ENCODE assay signal across 18 cellular contexts in genomic region chr11:118207079-118207478, GRCh38. TPM values are rescaled to one million over a fixed set of nuclear protein-coding genes. Genes with fewer than 3 reads are reported as not detected.
DNase-seq lines count a peak whose midpoint lies in the region; ATAC-seq, FAIRE-seq and TF ChIP-seq lines count a peak whose summit lies in the region.
"Had no signal": no experiment of that assay in that cellular context is flagged by ENCODE, and none has a peak within 500 bp of the region (broad histone marks: within the 10 kb centered on the region; RNA-seq: fewer than 3 reads in every experiment).

No MANE protein-coding gene starts in this region.

- H2AFZ ChIP-seq in OCI-LY3 (ENCODE audit: low read depth, low read length) (no peak overlapping the region), K562 (ENCODE audit: low read depth, low read length) (no peak overlapping the region)

- no peaks in the 10 kb centered on the region for H3K27me3 Mint-ChIP-seq in activated CD4-positive, alpha-beta T cell treated with anti-CD3 and anti-CD28 coated beads, Interleukin-2, amount 10 ng/mL, durations not matched to agents 7 days and 5 days

- H3K9me3 ChIP-seq in OCI-LY3 (ENCODE audit: insufficient read depth, low read length) (no peaks in the 10 kb centered on the region), K562 (replicated peaks; ENCODE audit: control insufficient read depth, insufficient read depth, low read depth, low read length) (no peaks in the 10 kb centered on the region)
- H3K9me3 ChIP-seq: transverse colon had no signal

- H3K4me3 ChIP-seq in OCI-LY3 (ENCODE audit: low read length) (no peak overlapping the region), K562 (no peak overlapping the region)
- H3K4me3 ChIP-seq: transverse colon had no signal

- H3K4me2 ChIP-seq in OCI-LY3 (ENCODE audit: low read length) (peak overlapping the region; percentile 56; the same call in 1 of the 2 replicates), K562 (ENCODE audit: insufficient read depth, low read length) (no peak overlapping the region)

- no peak for ATAC-seq in K562
- peak; percentile 62 for ATAC-seq in stimulated activated effector memory CD8-positive, alpha-beta T cell treated with anti-CD3 and anti-CD28 coated beads, Interleukin-12 subunit alpha, Interleukin-12 subunit beta, amount 100 ng/mL, for 72 hours
- ATAC-seq: Panc1 had no signal

- TF ChIP-seq CTCF in OCI-LY3 (IDR thresholded peaks at IDR 0.05; ENCODE audit: low read depth, low read length) = no peak
- no peak for TF ChIP-seq CTCF in K562 (IDR thresholded peaks at IDR 0.05 in 2 of 3, conservative IDR thresholded peaks at IDR 0.05 in 1 of 3; ENCODE audit: insufficient read depth in 2 of 3, low read depth in 1 of 3, low read length in 3 of 3)

- no peak for TF ChIP-seq POLR2A in K562 (conservative IDR thresholded peaks at IDR 0.05)

- 5% methylated on average over 2 of the region's 2 CpGs for WGBS in K562 (ENCODE audit: insufficient coverage, low coverage, missing lambda C conversion rate)

- POLR2A ChIA-PET in activated CD4-positive, alpha-beta T cell treated with anti-CD3 and anti-CD28 coated beads, Interleukin-2, amount 10 ng/mL, durations not matched to agents 7 days and 5 days (lab: Charles Lee) = no interaction called here
- POLR2A ChIA-PET in K562 (lab: Yijun Ruan, JAX) = no interaction called here

- no peak for DNase-seq in activated CD4-positive, alpha-beta T cell treated with anti-CD3 and anti-CD28 coated beads, Interleukin-2, amount 10 ng/mL, durations not matched to agents 7 days and 5 days
- DNase-seq in activated CD4-positive, alpha-beta T cell treated with anti-CD3 and anti-CD28 coated beads, Interleukin-2, amount 50 U/mL, for 48 hours = no peak
- no peak for DNase-seq in K562 (ENCODE audit: extremely low read depth in 1 of 4, low spot score in 3 of 4)
- no peak for DNase-seq in stimulated activated effector memory CD8-positive, alpha-beta T cell treated with anti-CD3 and anti-CD28 coated beads, Interleukin-12 subunit alpha, Interleukin-12 subunit beta, amount 100 ng/mL, for 72 hours (ENCODE audit: low spot score in 2 of 2)
- no peak for DNase-seq in NCI-H526 (lab: John Stamatoyannopoulos, UW)
- DNase-seq in NCI-H446 (lab: John Stamatoyannopoulos, UW) = no peak
- DNase-seq in pons (ENCODE audit: low spot score) = no peak
- DNase-seq: amniotic stem cell; foreskin fibroblast; IMR-90; NCI-H2081 treated with DMSO at 0.1 percent for 48 hours; stimulated activated CD4-positive, alpha-beta T cell treated with anti-CD3 and anti-CD28 coated beads, Interleukin-4, amount 100 ng/mL, for 4 hours; transverse colon had no signal

- H3K27ac Mint-ChIP-seq in activated CD4-positive, alpha-beta T cell treated with anti-CD3 and anti-CD28 coated beads, Interleukin-2, amount 10 ng/mL, durations not matched to agents 7 days and 5 days = peak overlapping the region; percentile 90
- no peak overlapping the region for H3K27ac Mint-ChIP-seq in stimulated activated effector memory CD8-positive, alpha-beta T cell treated with anti-CD3 and anti-CD28 coated beads, Interleukin-12 subunit alpha, Interleukin-12 subunit beta, amount 100 ng/mL, for 72 hours

- FAIRE-seq in K562 (lab: Jason Lieb, UNC) = no peak

- no peak for TF ChIP-seq RAD21 in K562 (CRISPR knock-in tag; conservative IDR thresholded peaks at IDR 0.05 in 1 of 2, IDR thresholded peaks at IDR 0.05 in 1 of 2)

- H3K27ac ChIP-seq in OCI-LY3 (ENCODE audit: low read length) (no peak overlapping the region), K562 (ENCODE audit: extremely low read depth, low read depth, low read length) (no peak overlapping the region)

- H3K9me1 ChIP-seq in K562 (ENCODE audit: control insufficient read depth, insufficient read depth, low read length) = no peaks in the 10 kb centered on the region

- H3K4me3 Mint-ChIP-seq in activated CD4-positive, alpha-beta T cell treated with anti-CD3 and anti-CD28 coated beads, Interleukin-2, amount 10 ng/mL, durations not matched to agents 7 days and 5 days = no peak overlapping the region
- H3K4me3 Mint-ChIP-seq in stimulated activated effector memory CD8-positive, alpha-beta T cell treated with anti-CD3 and anti-CD28 coated beads, Interleukin-12 subunit alpha, Interleukin-12 subunit beta, amount 100 ng/mL, for 72 hours = peak overlapping the region; percentile 54

- no peaks in the 10 kb centered on the region for H3K36me3 ChIP-seq in OCI-LY3 (replicated peaks; ENCODE audit: low read depth, low read length)
- H3K36me3 ChIP-seq in K562 (ENCODE audit: control insufficient read depth, insufficient read depth, low read length) = no peaks in the 10 kb centered on the region
- H3K36me3 ChIP-seq: transverse colon had no signal

- H3K27me3 ChIP-seq in OCI-LY3 (ENCODE audit: low read depth, low read length) (peaks cover 24% of the 10 kb centered on the region), K562 (ENCODE audit: control insufficient read depth in 2 of 2, insufficient read depth in 2 of 2, low read length in 2 of 2) (peaks cover 14 to 22% of the 10 kb centered on the region in 2 experiments)
- H3K27me3 ChIP-seq: transverse colon had no signal

- no peaks in the 10 kb centered on the region for H4K20me1 ChIP-seq in OCI-LY3 (ENCODE audit: insufficient read depth, low read length)
- H4K20me1 ChIP-seq in K562 (replicated peaks; ENCODE audit: control insufficient read depth, insufficient read depth, low read length) = no peaks in the 10 kb centered on the region

- H3K36me3 Mint-ChIP-seq in activated CD4-positive, alpha-beta T cell treated with anti-CD3 and anti-CD28 coated beads, Interleukin-2, amount 10 ng/mL, durations not matched to agents 7 days and 5 days (ENCODE audit: low read depth) = peaks cover 51% of the 10 kb centered on the region
- no peaks in the 10 kb centered on the region for H3K36me3 Mint-ChIP-seq in stimulated activated effector memory CD8-positive, alpha-beta T cell treated with anti-CD3 and anti-CD28 coated beads, Interleukin-12 subunit alpha, Interleukin-12 subunit beta, amount 100 ng/mL, for 72 hours

- H3K79me2 ChIP-seq in OCI-LY3 (ENCODE audit: low read length) (no peaks in the 10 kb centered on the region), K562 (ENCODE audit: control insufficient read depth, insufficient read depth, low read length) (no peaks in the 10 kb centered on the region)

- no TSS peak for BruUV-seq in K562 (replicated peaks; lab: Mats Ljungman, UMichigan)

- H3K4me1 Mint-ChIP-seq in activated CD4-positive, alpha-beta T cell treated with anti-CD3 and anti-CD28 coated beads, Interleukin-2, amount 10 ng/mL, durations not matched to agents 7 days and 5 days = peaks cover 63% of the 10 kb centered on the region
- H3K4me1 Mint-ChIP-seq in stimulated activated effector memory CD8-positive, alpha-beta T cell treated with anti-CD3 and anti-CD28 coated beads, Interleukin-12 subunit alpha, Interleukin-12 subunit beta, amount 100 ng/mL, for 72 hours = peaks cover 31% of the 10 kb centered on the region

- intact Hi-C loops in K562 (cut with micrococcal nuclease) = no loop called here

- peaks cover 21% of the 10 kb centered on the region for H3K4me1 ChIP-seq in OCI-LY3 (ENCODE audit: low read length)
- no peaks in the 10 kb centered on the region; a peak in 2 of 5 replicates for H3K4me1 ChIP-seq in K562 (replicated peaks in 1 of 2; ENCODE audit: control insufficient read depth in 2 of 2, insufficient read depth in 2 of 2, low read length in 2 of 2)

- in situ Hi-C loops in K562 (cut with MboI) = no loop called here

- H3K9ac ChIP-seq in OCI-LY3 (ENCODE audit: low read length) (no peak overlapping the region), K562 (ENCODE audit: insufficient read depth in 1 of 2, low read depth in 2 of 2, low read length in 2 of 2) (no peak overlapping the region)

- no peak for TF ChIP-seq EP300 in K562 (IDR thresholded peaks at IDR 0.05; ENCODE audit: low read length)

- peaks cover 7% of the 10 kb centered on the region for H3K9me3 Mint-ChIP-seq in activated CD4-positive, alpha-beta T cell treated with anti-CD3 and anti-CD28 coated beads, Interleukin-2, amount 10 ng/mL, durations not matched to agents 7 days and 5 days
- peaks cover 2% of the 10 kb centered on the region for H3K9me3 Mint-ChIP-seq in stimulated activated effector memory CD8-positive, alpha-beta T cell treated with anti-CD3 and anti-CD28 coated beads, Interleukin-12 subunit alpha, Interleukin-12 subunit beta, amount 100 ng/mL, for 72 hours

- CTCF ChIA-PET in activated CD4-positive, alpha-beta T cell treated with anti-CD3 and anti-CD28 coated beads, Interleukin-2, amount 10 ng/mL, durations not matched to agents 7 days and 5 days (lab: Charles Lee) = interaction anchor here (1.5 to 2.7 kb wide), 2 partner anchors 9 kb away, joined by 4 to 11 read pairs; no protein-coding TSS in a partner anchor
- CTCF ChIA-PET in K562 (lab: Yijun Ruan, JAX; ENCODE audit: low intra/inter-chr PET ratio) = no interaction called here

RNA-seq across cellular contexts. Expression of gene JAML, which starts 17.7 kb away (rescaled TPM):
- 100 to 1,000 TPM; 117 to 122 TPM for total RNA-seq in activated CD4-positive, alpha-beta T cell treated with anti-CD3 and anti-CD28 coated beads, Interleukin-2, amount 10 ng/mL, durations not matched to agents 7 days and 5 days
- not detected in 2 replicates for total RNA-seq in K562 (2011; cell fraction: chromatin; rRNA removed; ENCODE audit: low replicate concordance)
- not detected in 2 replicates for total RNA-seq in K562 (2011; cell fraction: nucleolus; rRNA removed)
- not detected in 2 replicates for total RNA-seq in K562 (2011; cell fraction: nucleoplasm; rRNA removed)
- total RNA-seq in K562 (2014; rRNA removed) = 0.05 and 0.08 TPM in 2 replicates
- total RNA-seq in K562 (2014; rRNA removed; fragmentation: Illumina TruSeq; extraction: Trizol) = not detected in 2 replicates
- total RNA-seq in K562 (2015; rRNA removed; fragmentation: Illumina TruSeq; extraction: Trizol) = 0.19 TPM in 1 of 2 replicates, not detected in the other
- 0.22 and 0.47 TPM in 2 replicates for total RNA-seq in K562 (2021)
- 0.08 TPM in 1 of 2 replicates, not detected in the other for polyA plus RNA-seq in K562 (2011; rRNA removed)
- polyA plus RNA-seq in K562 (2011; cell fraction: cytosol; rRNA removed) = 0.12 TPM in 1 of 2 replicates, not detected in the other
- 0.09 and 0.35 TPM in 2 replicates for polyA plus RNA-seq in K562 (2011; cell fraction: nucleus; rRNA removed)
- polyA plus RNA-seq in K562 (2012) = 0.25 and 0.39 TPM in 2 replicates
- 0.09 and 0.12 TPM in 2 replicates for polyA plus RNA-seq in K562 (2014; fragmentation: Illumina TruSeq; extraction: Trizol)
- polyA plus RNA-seq in K562 (2014; fragmentation: Nextera tagmentation; extraction: Ambion mirVana) = under 1 TPM in 1 of 2 experiments, not detected in 1; 0.27 TPM
- 0.32 TPM in 1 of 2 replicates, not detected in the other for polyA plus RNA-seq in K562 (2014; rRNA removed)
- not detected in 2 replicates for polyA minus RNA-seq in K562 (2011; rRNA and poly(A)+ RNA removed)
- polyA minus RNA-seq in K562 (2011; cell fraction: cytosol; rRNA and poly(A)+ RNA removed) = not detected in 2 replicates
- under 0.01 TPM in 1 of 2 replicates, not detected in the other for polyA minus RNA-seq in K562 (2011; cell fraction: nucleus; rRNA and poly(A)+ RNA removed)
- total RNA-seq: A673, IMR-90, osteoblast had no signal
- polyA plus RNA-seq: IMR-90 had no signal

RNA-seq across cellular contexts. Expression of gene SCN2B, which starts 30.6 kb away (rescaled TPM):
- not detected for total RNA-seq in activated CD4-positive, alpha-beta T cell treated with anti-CD3 and anti-CD28 coated beads, Interleukin-2, amount 10 ng/mL, durations not matched to agents 7 days and 5 days
- total RNA-seq in K562 (2011; cell fraction: chromatin; rRNA removed; ENCODE audit: low replicate concordance) = not detected in 2 replicates
- not detected in 2 replicates for total RNA-seq in K562 (2011; cell fraction: nucleolus; rRNA removed)
- total RNA-seq in K562 (2011; cell fraction: nucleoplasm; rRNA removed) = not detected in 2 replicates
- total RNA-seq in K562 (2014; rRNA removed) (not detected in 2 replicates), K562 (2014; rRNA removed; fragmentation: Illumina TruSeq; extraction: Trizol) (not detected in 2 replicates), K562 (2015; rRNA removed; fragmentation: Illumina TruSeq; extraction: Trizol) (not detected in 2 replicates), K562 (2021) (not detected in 2 replicates)
- polyA plus RNA-seq in K562 (2011; rRNA removed) (not detected in 2 replicates), K562 (2014; fragmentation: Illumina TruSeq; extraction: Trizol) (not detected in 2 replicates), K562 (2014; fragmentation: Nextera tagmentation; extraction: Ambion mirVana) (not detected), K562 (2014; rRNA removed) (not detected in 2 replicates)
- not detected in 2 replicates for polyA plus RNA-seq in K562 (2011; cell fraction: cytosol; rRNA removed)
- polyA plus RNA-seq in K562 (2011; cell fraction: nucleus; rRNA removed) = not detected in 2 replicates
- polyA plus RNA-seq in K562 (2012) = not detected in 2 replicates
- polyA minus RNA-seq in K562 (2011; rRNA and poly(A)+ RNA removed) = not detected in 2 replicates
- polyA minus RNA-seq in K562 (2011; cell fraction: cytosol; rRNA and poly(A)+ RNA removed) = not detected in 2 replicates
- not detected in 2 replicates for polyA minus RNA-seq in K562 (2011; cell fraction: nucleus; rRNA and poly(A)+ RNA removed)
- total RNA-seq: A673, mononuclear cell, osteoblast had no signal

RNA-seq across cellular contexts. Expression of gene MPZL3, which starts 45.1 kb away (rescaled TPM):
- total RNA-seq in activated CD4-positive, alpha-beta T cell treated with anti-CD3 and anti-CD28 coated beads, Interleukin-2, amount 10 ng/mL, durations not matched to agents 7 days and 5 days = 10 to 100 TPM; 21.2 to 22.0 TPM
- total RNA-seq in K562 (2011; cell fraction: chromatin; rRNA removed; ENCODE audit: low replicate concordance) = 0.74 and 1.2 TPM in 2 replicates
- 0.53 and 1.2 TPM in 2 replicates for total RNA-seq in K562 (2011; cell fraction: nucleolus; rRNA removed)
- total RNA-seq in K562 (2011; cell fraction: nucleoplasm; rRNA removed) = 1.4 and 2.1 TPM in 2 replicates
- total RNA-seq in K562 (2014; rRNA removed) = 1.2 and 1.3 TPM in 2 replicates
- total RNA-seq in K562 (2014; rRNA removed; fragmentation: Illumina TruSeq; extraction: Trizol) = 2.5 and 2.9 TPM in 2 replicates
- 1.7 and 1.9 TPM in 2 replicates for total RNA-seq in K562 (2015; rRNA removed; fragmentation: Illumina TruSeq; extraction: Trizol)
- 1.8 and 2.1 TPM in 2 replicates for total RNA-seq in K562 (2021)
- polyA plus RNA-seq in K562 (2011; rRNA removed) = 1.5 and 3.3 TPM in 2 replicates
- 0.42 and 2.3 TPM in 2 replicates for polyA plus RNA-seq in K562 (2011; cell fraction: cytosol; rRNA removed)
- polyA plus RNA-seq in K562 (2011; cell fraction: nucleus; rRNA removed) = 0.58 and 1.9 TPM in 2 replicates
- polyA plus RNA-seq in K562 (2012) = 2.0 and 3.8 TPM in 2 replicates
- polyA plus RNA-seq in K562 (2014; fragmentation: Illumina TruSeq; extraction: Trizol) = 1.5 TPM in 2 replicates
- 1 to 10 TPM; 1.6 to 2.9 TPM for polyA plus RNA-seq in K562 (2014; fragmentation: Nextera tagmentation; extraction: Ambion mirVana)
- polyA plus RNA-seq in K562 (2014; rRNA removed) = 0.97 and 1.1 TPM in 2 replicates
- polyA minus RNA-seq in K562 (2011; rRNA and poly(A)+ RNA removed) = 3.3 and 8.2 TPM in 2 replicates
- 1.3 and 2.1 TPM in 2 replicates for polyA minus RNA-seq in K562 (2011; cell fraction: cytosol; rRNA and poly(A)+ RNA removed)
- polyA minus RNA-seq in K562 (2011; cell fraction: nucleus; rRNA and poly(A)+ RNA removed) = 0.13 and 0.89 TPM in 2 replicates

RNA-seq across cellular contexts. Expression of gene SCN4B, which starts 54.5 kb away (rescaled TPM):
- under 1 TPM in 1 of 2 experiments, not detected in 1; 0.10 TPM for total RNA-seq in activated CD4-positive, alpha-beta T cell treated with anti-CD3 and anti-CD28 coated beads, Interleukin-2, amount 10 ng/mL, durations not matched to agents 7 days and 5 days
- not detected in 2 replicates for total RNA-seq in K562 (2011; cell fraction: chromatin; rRNA removed; ENCODE audit: low replicate concordance)
- not detected in 2 replicates for total RNA-seq in K562 (2011; cell fraction: nucleolus; rRNA removed)
- total RNA-seq in K562 (2011; cell fraction: nucleoplasm; rRNA removed) = not detected in 2 replicates
- total RNA-seq in K562 (2014; rRNA removed) = not detected in 2 replicates
- not detected in 2 replicates for total RNA-seq in K562 (2014; rRNA removed; fragmentation: Illumina TruSeq; extraction: Trizol)
- not detected in 2 replicates for total RNA-seq in K562 (2015; rRNA removed; fragmentation: Illumina TruSeq; extraction: Trizol)
- total RNA-seq in K562 (2021) = not detected in 2 replicates
- polyA plus RNA-seq in K562 (2011; rRNA removed) = 0.03 and 0.04 TPM in 2 replicates
- 0.01 TPM in 1 of 2 replicates, not detected in the other for polyA plus RNA-seq in K562 (2011; cell fraction: cytosol; rRNA removed)
- 0.07 TPM in 1 of 2 replicates, not detected in the other for polyA plus RNA-seq in K562 (2011; cell fraction: nucleus; rRNA removed)
- polyA plus RNA-seq in K562 (2012) = 0.07 TPM in 1 of 2 replicates, not detected in the other
- polyA plus RNA-seq in K562 (2014; fragmentation: Illumina TruSeq; extraction: Trizol) = not detected in 2 replicates
- polyA plus RNA-seq in K562 (2014; fragmentation: Nextera tagmentation; extraction: Ambion mirVana) = not detected
- polyA plus RNA-seq in K562 (2014; rRNA removed) = not detected in 2 replicates
- polyA minus RNA-seq in K562 (2011; rRNA and poly(A)+ RNA removed) = not detected in 2 replicates
- polyA minus RNA-seq in K562 (2011; cell fraction: cytosol; rRNA and poly(A)+ RNA removed) = not detected in 2 replicates
- polyA minus RNA-seq in K562 (2011; cell fraction: nucleus; rRNA and poly(A)+ RNA removed) = not detected in 2 replicates

RNA-seq across cellular contexts. Expression of gene MPZL2, which starts 57.0 kb away (rescaled TPM):
- 1 to 10 TPM; 5.5 to 6.0 TPM for total RNA-seq in activated CD4-positive, alpha-beta T cell treated with anti-CD3 and anti-CD28 coated beads, Interleukin-2, amount 10 ng/mL, durations not matched to agents 7 days and 5 days
- not detected in 2 replicates for total RNA-seq in K562 (2011; cell fraction: chromatin; rRNA removed; ENCODE audit: low replicate concordance)
- total RNA-seq in K562 (2011; cell fraction: nucleolus; rRNA removed) = not detected in 2 replicates
- not detected in 2 replicates for total RNA-seq in K562 (2011; cell fraction: nucleoplasm; rRNA removed)
- total RNA-seq in K562 (2014; rRNA removed) (0.08 TPM in 1 of 2 replicates, not detected in the other), K562 (2014; rRNA removed; fragmentation: Illumina TruSeq; extraction: Trizol) (0.16 TPM in 1 of 2 replicates, not detected in the other), K562 (2015; rRNA removed; fragmentation: Illumina TruSeq; extraction: Trizol) (0.18 and 0.19 TPM in 2 replicates), K562 (2021) (0.09 and 0.29 TPM in 2 replicates)
- polyA plus RNA-seq in K562 (2011; rRNA removed) (0.17 and 0.38 TPM in 2 replicates), K562 (2014; fragmentation: Illumina TruSeq; extraction: Trizol) (0.27 and 0.32 TPM in 2 replicates), K562 (2014; fragmentation: Nextera tagmentation; extraction: Ambion mirVana) (under 1 TPM; 0.14 to 0.28 TPM), K562 (2014; rRNA removed) (0.16 and 0.21 TPM in 2 replicates)
- 0.07 and 0.38 TPM in 2 replicates for polyA plus RNA-seq in K562 (2011; cell fraction: cytosol; rRNA removed)
- 0.50 and 0.69 TPM in 2 replicates for polyA plus RNA-seq in K562 (2011; cell fraction: nucleus; rRNA removed)
- 0.23 and 0.28 TPM in 2 replicates for polyA plus RNA-seq in K562 (2012)
- polyA minus RNA-seq in K562 (2011; rRNA and poly(A)+ RNA removed) = 0.07 and 0.60 TPM in 2 replicates
- not detected in 2 replicates for polyA minus RNA-seq in K562 (2011; cell fraction: cytosol; rRNA and poly(A)+ RNA removed)
- 0.56 TPM in 1 of 2 replicates, not detected in the other for polyA minus RNA-seq in K562 (2011; cell fraction: nucleus; rRNA and poly(A)+ RNA removed)
- total RNA-seq: A673, IMR-90, osteoblast had no signal
- polyA plus RNA-seq: IMR-90 had no signal

Comparison
In these comparisons a context has a peak if more than half of its experiments do, and no peak if none do; other contexts are left out.
1. RNA of gene JAML, which starts 17.7 kb away (total RNA-seq): 117 to 122 TPM in activated CD4-positive, alpha-beta T cell treated with anti-CD3 and anti-CD28 coated beads, Interleukin-2, amount 10 ng/mL, durations not matched to agents 7 days and 5 days; 0.05 to 0.47 TPM in K562; every median in the first group is over 10 times any median in the second.
2. RNA of gene MPZL3, which starts 45.1 kb away (total RNA-seq): 21.2 to 22.0 TPM in activated CD4-positive, alpha-beta T cell treated with anti-CD3 and anti-CD28 coated beads, Interleukin-2, amount 10 ng/mL, durations not matched to agents 7 days and 5 days; 0.53 to 2.9 TPM in K562; every median in the first group is over 4 times any median in the second.